21 cellular contexts compared by ENCODE assay signal in genomic region chr1:46343705-46344104, GRCh38. TPM values are rescaled to one million over a fixed set of nuclear protein-coding genes. Genes with fewer than 3 reads are reported as not detected.
DNase-seq lines count a peak whose midpoint lies in the region; ATAC-seq and TF ChIP-seq lines count a peak whose summit lies in the region.
"Had no signal": no experiment of that assay in that cellular context is flagged by ENCODE, and none has a peak within 500 bp of the region (broad histone marks: within the 10 kb centered on the region; RNA-seq: fewer than 3 reads in every experiment).

No MANE protein-coding gene starts in this region.

- no peak overlapping the region for H3K4me3 Mint-ChIP-seq in activated CD8-positive, alpha-beta T cell treated with anti-CD3 and anti-CD28 coated beads for 36 hours
- H3K4me3 Mint-ChIP-seq in activated CD8-positive, alpha-beta T cell treated with anti-CD3 and anti-CD28 coated beads, Interleukin-2, amount 10 ng/mL, durations not matched to agents 7 days and 5 days = no peak overlapping the region
- H3K4me3 Mint-ChIP-seq in CD8-positive, alpha-beta T cell = no peak overlapping the region
- H3K4me3 Mint-ChIP-seq in activated naive CD8-positive, alpha-beta T cell treated with anti-CD3 and anti-CD28 coated beads, Interleukin-2, amount 10 ng/mL, durations not matched to agents 7 days and 5 days = no peak overlapping the region
- no peak overlapping the region for H3K4me3 Mint-ChIP-seq in naive thymus-derived CD4-positive, alpha-beta T cell
- no peak overlapping the region for H3K4me3 Mint-ChIP-seq in activated T-cell treated with anti-CD3 and anti-CD28 coated beads, Interleukin-2, amount 50 U/mL, for 4 hours

- H3K9me3 ChIP-seq in CD8-positive, alpha-beta T cell (ENCODE audit: low read length) = no peaks in the 10 kb centered on the region
- no peaks in the 10 kb centered on the region for H3K9me3 ChIP-seq in naive thymus-derived CD4-positive, alpha-beta T cell (ENCODE audit: control insufficient read depth in 2 of 3, low read length in 3 of 3)
- H3K9me3 ChIP-seq: BLaER1, lower lobe of right lung, sigmoid colon, transverse colon had no signal

- peak overlapping the region; percentile 99 for H3K27ac Mint-ChIP-seq in activated CD8-positive, alpha-beta T cell treated with anti-CD3 and anti-CD28 coated beads for 36 hours
- H3K27ac Mint-ChIP-seq in activated CD8-positive, alpha-beta T cell treated with anti-CD3 and anti-CD28 coated beads, Interleukin-2, amount 10 ng/mL, durations not matched to agents 7 days and 5 days = no peak overlapping the region
- peak overlapping the region; percentile 99 for H3K27ac Mint-ChIP-seq in CD8-positive, alpha-beta T cell
- H3K27ac Mint-ChIP-seq in activated naive CD8-positive, alpha-beta T cell treated with anti-CD3 and anti-CD28 coated beads, Interleukin-2, amount 10 ng/mL, durations not matched to agents 7 days and 5 days = peak overlapping the region; percentile 62
- peak overlapping the region in 7 of 9 donors; percentile 8 to 100 (median 98) for H3K27ac Mint-ChIP-seq in naive thymus-derived CD4-positive, alpha-beta T cell

- TF ChIP-seq CTCF in activated CD8-positive, alpha-beta T cell treated with anti-CD3 and anti-CD28 coated beads for 36 hours (IDR thresholded peaks at IDR 0.05) = no peak
- TF ChIP-seq CTCF in CD8-positive, alpha-beta T cell (IDR thresholded peaks at IDR 0.05) = no peak

- H3K27me3 Mint-ChIP-seq in activated CD8-positive, alpha-beta T cell treated with anti-CD3 and anti-CD28 coated beads for 36 hours = no peaks in the 10 kb centered on the region
- no peaks in the 10 kb centered on the region for H3K27me3 Mint-ChIP-seq in activated CD8-positive, alpha-beta T cell treated with anti-CD3 and anti-CD28 coated beads, Interleukin-2, amount 10 ng/mL, durations not matched to agents 7 days and 5 days (ENCODE audit: low read depth)
- H3K27me3 Mint-ChIP-seq in CD8-positive, alpha-beta T cell (ENCODE audit: low read depth) = no peaks in the 10 kb centered on the region
- no peaks in the 10 kb centered on the region for H3K27me3 Mint-ChIP-seq in activated naive CD8-positive, alpha-beta T cell treated with anti-CD3 and anti-CD28 coated beads, Interleukin-2, amount 10 ng/mL, durations not matched to agents 7 days and 5 days
- H3K27me3 Mint-ChIP-seq in naive thymus-derived CD4-positive, alpha-beta T cell = no peaks in the 10 kb centered on the region
- no peaks in the 10 kb centered on the region for H3K27me3 Mint-ChIP-seq in activated T-cell treated with anti-CD3 and anti-CD28 coated beads, Interleukin-2, amount 50 U/mL, for 4 hours (ENCODE audit: low read depth)

- H3K36me3 ChIP-seq in CD8-positive, alpha-beta T cell (ENCODE audit: insufficient read depth, low read length) = peaks cover 5% of the 10 kb centered on the region
- peaks cover 0 to 47% (median 0%) of the 10 kb centered on the region in 3 experiments for H3K36me3 ChIP-seq in naive thymus-derived CD4-positive, alpha-beta T cell (ENCODE audit: control insufficient read depth in 2 of 3, insufficient read depth in 3 of 3, low read length in 3 of 3)

- no peak overlapping the region for H3K27ac ChIP-seq in CD8-positive, alpha-beta T cell (ENCODE audit: low read depth, low read length)
- peak overlapping the region; percentile 97 for H3K27ac ChIP-seq in naive thymus-derived CD4-positive, alpha-beta T cell (ENCODE audit: low read depth, low read length)
- H3K27ac ChIP-seq: BLaER1, hepatocyte, lower lobe of right lung, parathyroid adenoma, transverse colon, WERI-Rb-1 had no signal

- H3K4me1 ChIP-seq in CD8-positive, alpha-beta T cell (ENCODE audit: insufficient read depth, low read length) = peaks cover 14% of the 10 kb centered on the region
- peaks cover 5% of the 10 kb centered on the region in 2 donors for H3K4me1 ChIP-seq in naive thymus-derived CD4-positive, alpha-beta T cell (ENCODE audit: control insufficient read depth in 2 of 2, insufficient read depth in 2 of 2, low read length in 2 of 2)
- H3K4me1 ChIP-seq: parathyroid adenoma had no signal

- ATAC-seq in activated CD8-positive, alpha-beta T cell treated with anti-CD3 and anti-CD28 coated beads for 36 hours = no peak
- no peak for ATAC-seq in activated CD8-positive, alpha-beta T cell treated with anti-CD3 and anti-CD28 coated beads, Interleukin-2, amount 10 ng/mL, durations not matched to agents 7 days and 5 days
- no peak for ATAC-seq in CD8-positive, alpha-beta T cell
- no peak for ATAC-seq in activated naive CD8-positive, alpha-beta T cell treated with anti-CD3 and anti-CD28 coated beads, Interleukin-2, amount 10 ng/mL, durations not matched to agents 7 days and 5 days (ENCODE audit: low read depth)
- ATAC-seq in naive thymus-derived CD4-positive, alpha-beta T cell = no peak
- ATAC-seq in HG03565 (IDR thresholded peaks at IDR 0.05; ENCODE audit: unreplicated experiment) (no peak), HG02610 (IDR thresholded peaks at IDR 0.05; ENCODE audit: unreplicated experiment) (no peak)
- no peak for ATAC-seq in activated T-cell treated with anti-CD3 and anti-CD28 coated beads, Interleukin-2, amount 50 U/mL, for 4 hours
- ATAC-seq: GM12878, lower lobe of right lung had no signal

- H3K9me3 Mint-ChIP-seq in activated CD8-positive, alpha-beta T cell treated with anti-CD3 and anti-CD28 coated beads for 36 hours = no peaks in the 10 kb centered on the region
- no peaks in the 10 kb centered on the region for H3K9me3 Mint-ChIP-seq in activated CD8-positive, alpha-beta T cell treated with anti-CD3 and anti-CD28 coated beads, Interleukin-2, amount 10 ng/mL, durations not matched to agents 7 days and 5 days (ENCODE audit: insufficient read depth)
- H3K9me3 Mint-ChIP-seq in CD8-positive, alpha-beta T cell = no peaks in the 10 kb centered on the region
- no peaks in the 10 kb centered on the region for H3K9me3 Mint-ChIP-seq in activated naive CD8-positive, alpha-beta T cell treated with anti-CD3 and anti-CD28 coated beads, Interleukin-2, amount 10 ng/mL, durations not matched to agents 7 days and 5 days
- H3K9me3 Mint-ChIP-seq in naive thymus-derived CD4-positive, alpha-beta T cell = peaks cover 0 to 5% (median 0%) of the 10 kb centered on the region in 11 donors
- H3K9me3 Mint-ChIP-seq in activated T-cell treated with anti-CD3 and anti-CD28 coated beads, Interleukin-2, amount 50 U/mL, for 4 hours = no peaks in the 10 kb centered on the region

- H3K27me3 ChIP-seq in CD8-positive, alpha-beta T cell (ENCODE audit: insufficient read depth, low read length) = no peaks in the 10 kb centered on the region
- H3K27me3 ChIP-seq in naive thymus-derived CD4-positive, alpha-beta T cell (ENCODE audit: control insufficient read depth in 2 of 2, insufficient read depth in 2 of 2, low read length in 2 of 2) = no peaks in the 10 kb centered on the region
- H3K27me3 ChIP-seq: BLaER1, hepatocyte, sigmoid colon, transverse colon had no signal

- peaks cover 57% of the 10 kb centered on the region for H3K4me1 Mint-ChIP-seq in activated CD8-positive, alpha-beta T cell treated with anti-CD3 and anti-CD28 coated beads for 36 hours (ENCODE audit: low read depth)
- peaks cover 44% of the 10 kb centered on the region for H3K4me1 Mint-ChIP-seq in activated CD8-positive, alpha-beta T cell treated with anti-CD3 and anti-CD28 coated beads, Interleukin-2, amount 10 ng/mL, durations not matched to agents 7 days and 5 days (ENCODE audit: low read depth)
- H3K4me1 Mint-ChIP-seq in CD8-positive, alpha-beta T cell (ENCODE audit: low read depth) = peaks cover 58% of the 10 kb centered on the region
- peaks cover 38% of the 10 kb centered on the region for H3K4me1 Mint-ChIP-seq in activated naive CD8-positive, alpha-beta T cell treated with anti-CD3 and anti-CD28 coated beads, Interleukin-2, amount 10 ng/mL, durations not matched to agents 7 days and 5 days
- H3K4me1 Mint-ChIP-seq in naive thymus-derived CD4-positive, alpha-beta T cell = peaks cover 35 to 58% (median 48%) of the 10 kb centered on the region in 7 donors
- peaks cover 43% of the 10 kb centered on the region for H3K4me1 Mint-ChIP-seq in activated T-cell treated with anti-CD3 and anti-CD28 coated beads, Interleukin-2, amount 50 U/mL, for 4 hours (ENCODE audit: low read depth)

- no peak for DNase-seq in activated CD8-positive, alpha-beta T cell treated with anti-CD3 and anti-CD28 coated beads for 36 hours
- DNase-seq in activated CD8-positive, alpha-beta T cell treated with anti-CD3 and anti-CD28 coated beads, Interleukin-2, amount 10 ng/mL, durations not matched to agents 7 days and 5 days = no peak
- no peak for DNase-seq in CD8-positive, alpha-beta T cell
- DNase-seq in activated naive CD8-positive, alpha-beta T cell treated with anti-CD3 and anti-CD28 coated beads, Interleukin-2, amount 10 ng/mL, durations not matched to agents 7 days and 5 days = no peak
- no peak for DNase-seq in naive thymus-derived CD4-positive, alpha-beta T cell
- DNase-seq in activated T-cell treated with anti-CD3 and anti-CD28 coated beads, Interleukin-2, amount 50 U/mL, for 4 hours = no peak
- DNase-seq: activated effector memory CD4-positive, alpha-beta T cell treated with anti-CD3 and anti-CD28 coated beads, Interleukin-2, amount 50 U/mL, for 16 hours; lower lobe of right lung; NCI-H1417 treated with DMSO at 0.1 percent for 48 hours; SIG-M5; stimulated activated naive CD4-positive, alpha-beta T cell; transverse colon; WERI-Rb-1 had no signal

- H3K36me3 Mint-ChIP-seq in activated CD8-positive, alpha-beta T cell treated with anti-CD3 and anti-CD28 coated beads for 36 hours (ENCODE audit: low read depth) = peaks cover 60% of the 10 kb centered on the region
- peaks cover 30% of the 10 kb centered on the region for H3K36me3 Mint-ChIP-seq in activated CD8-positive, alpha-beta T cell treated with anti-CD3 and anti-CD28 coated beads, Interleukin-2, amount 10 ng/mL, durations not matched to agents 7 days and 5 days (ENCODE audit: low read depth)
- H3K36me3 Mint-ChIP-seq in CD8-positive, alpha-beta T cell = peaks cover 60% of the 10 kb centered on the region
- peaks cover 22% of the 10 kb centered on the region for H3K36me3 Mint-ChIP-seq in activated naive CD8-positive, alpha-beta T cell treated with anti-CD3 and anti-CD28 coated beads, Interleukin-2, amount 10 ng/mL, durations not matched to agents 7 days and 5 days
- H3K36me3 Mint-ChIP-seq in naive thymus-derived CD4-positive, alpha-beta T cell = peaks cover 4 to 40% (median 9%) of the 10 kb centered on the region in 5 donors
- H3K36me3 Mint-ChIP-seq in activated T-cell treated with anti-CD3 and anti-CD28 coated beads, Interleukin-2, amount 50 U/mL, for 4 hours (ENCODE audit: insufficient read depth) = peaks cover 29% of the 10 kb centered on the region

- intact Hi-C loops in activated CD8-positive, alpha-beta T cell treated with anti-CD3 and anti-CD28 coated beads for 36 hours (cut with micrococcal nuclease) = loop anchor here (5.0 kb wide), 1 partner anchor 41 kb away; the partner anchor contains the start of genes LRRC41 and UQCRH
- intact Hi-C loops in CD8-positive, alpha-beta T cell (cut with DNase I, micrococcal nuclease) = loop anchor here in 1 of 2 experiments (5.0 kb wide), 1 partner anchor 146 kb away; the partner anchor contains the start of gene POMGNT1
- intact Hi-C loops in naive thymus-derived CD4-positive, alpha-beta T cell (cut with micrococcal nuclease) = loop anchor here in 1 of 2 donors (10.0 kb wide), 1 partner anchor 59 kb away; no protein-coding TSS in a partner anchor

- CTCF ChIA-PET in activated CD8-positive, alpha-beta T cell treated with anti-CD3 and anti-CD28 coated beads for 36 hours (lab: Charles Lee) = interaction anchor here (0.7 kb wide), 1 partner anchor 41 kb away, joined by 4 read pairs; the partner anchor contains the start of genes LRRC41 and UQCRH
- CTCF ChIA-PET in activated CD8-positive, alpha-beta T cell treated with anti-CD3 and anti-CD28 coated beads, Interleukin-2, amount 10 ng/mL, durations not matched to agents 7 days and 5 days (lab: Charles Lee) = interaction anchor here (1.3 to 4.6 kb wide), 3 partner anchors 10 to 99 kb away, joined by 3 to 19 read pairs (median 4); partner anchors contain the start of genes LRRC41 and UQCRH
- CTCF ChIA-PET in CD8-positive, alpha-beta T cell (lab: Charles Lee) = interaction anchor here (0.8 to 1.5 kb wide), 2 partner anchors 11 to 120 kb away, joined by 4 read pairs; no protein-coding TSS in a partner anchor
- CTCF ChIA-PET in naive thymus-derived CD4-positive, alpha-beta T cell (lab: Charles Lee) = no interaction called here

- H3K4me3 ChIP-seq in CD8-positive, alpha-beta T cell (ENCODE audit: low read depth, low read length) = no peak overlapping the region
- H3K4me3 ChIP-seq in naive thymus-derived CD4-positive, alpha-beta T cell (ENCODE audit: low read length) = no peak overlapping the region
- H3K4me3 ChIP-seq: BLaER1, GM12878, hepatocyte, lower lobe of right lung, sigmoid colon, transverse colon had no signal

- POLR2A ChIA-PET in activated CD8-positive, alpha-beta T cell treated with anti-CD3 and anti-CD28 coated beads for 36 hours (lab: Charles Lee) = interaction anchor here (1.1 kb wide), 1 partner anchor 36 kb away, joined by 4 read pairs; no protein-coding TSS in a partner anchor
- POLR2A ChIA-PET in activated CD8-positive, alpha-beta T cell treated with anti-CD3 and anti-CD28 coated beads, Interleukin-2, amount 10 ng/mL, durations not matched to agents 7 days and 5 days (lab: Charles Lee) = no interaction called here
- POLR2A ChIA-PET in CD8-positive, alpha-beta T cell (lab: Charles Lee) = no interaction called here
- POLR2A ChIA-PET in activated naive CD8-positive, alpha-beta T cell treated with anti-CD3 and anti-CD28 coated beads, Interleukin-2, amount 10 ng/mL, durations not matched to agents 7 days and 5 days (lab: Charles Lee) = no interaction called here
- POLR2A ChIA-PET in naive thymus-derived CD4-positive, alpha-beta T cell (lab: Charles Lee) = interaction anchor here (1.1 kb wide), 1 partner anchor 97 kb away, joined by 3 read pairs; no protein-coding TSS in a partner anchor

RNA-seq across cellular contexts. Expression of gene NSUN4, which starts 3.1 kb away (rescaled TPM):
- total RNA-seq in activated CD8-positive, alpha-beta T cell treated with anti-CD3 and anti-CD28 coated beads for 36 hours = 10 to 100 TPM; 28.5 to 29.3 TPM
- total RNA-seq in activated CD8-positive, alpha-beta T cell treated with anti-CD3 and anti-CD28 coated beads, Interleukin-2, amount 10 ng/mL, durations not matched to agents 7 days and 5 days = 10 to 100 TPM; 22.3 to 22.5 TPM
- 10 to 100 TPM; 31.0 to 35.0 TPM for total RNA-seq in CD8-positive, alpha-beta T cell
- total RNA-seq in activated naive CD8-positive, alpha-beta T cell treated with anti-CD3 and anti-CD28 coated beads, Interleukin-2, amount 10 ng/mL, durations not matched to agents 7 days and 5 days = 10 to 100 TPM; 23.2 to 24.9 TPM
- total RNA-seq in naive thymus-derived CD4-positive, alpha-beta T cell = 10 to 100 TPM; 27.1 to 30.7 (median 29.0) TPM
- 10 to 100 TPM; 10.2 to 17.3 TPM for polyA plus RNA-seq in naive thymus-derived CD4-positive, alpha-beta T cell
- 10 to 100 TPM; 42.2 to 44.1 (median 44.0) TPM for total RNA-seq in activated T-cell treated with anti-CD3 and anti-CD28 coated beads, Interleukin-2, amount 50 U/mL, for 4 hours

RNA-seq across cellular contexts. Expression of gene UQCRH, which starts 40.2 kb away (rescaled TPM):
- total RNA-seq in activated CD8-positive, alpha-beta T cell treated with anti-CD3 and anti-CD28 coated beads for 36 hours = 100 to 1,000 TPM; 391 to 396 TPM
- total RNA-seq in activated CD8-positive, alpha-beta T cell treated with anti-CD3 and anti-CD28 coated beads, Interleukin-2, amount 10 ng/mL, durations not matched to agents 7 days and 5 days = 100 to 1,000 TPM; 333 to 343 TPM
- total RNA-seq in CD8-positive, alpha-beta T cell = 100 to 1,000 TPM; 100 to 118 TPM
- total RNA-seq in activated naive CD8-positive, alpha-beta T cell treated with anti-CD3 and anti-CD28 coated beads, Interleukin-2, amount 10 ng/mL, durations not matched to agents 7 days and 5 days = 100 to 1,000 TPM; 250 to 260 TPM
- 100 to 1,000 TPM; 107 to 260 (median 127) TPM for total RNA-seq in naive thymus-derived CD4-positive, alpha-beta T cell
- polyA plus RNA-seq in naive thymus-derived CD4-positive, alpha-beta T cell = 100 to 1,000 TPM; 303 to 332 TPM
- 100 to 1,000 TPM; 283 to 366 (median 338) TPM for total RNA-seq in activated T-cell treated with anti-CD3 and anti-CD28 coated beads, Interleukin-2, amount 50 U/mL, for 4 hours

RNA-seq across cellular contexts. Expression of gene LRRC41, which starts 40.3 kb away (rescaled TPM):
- 10 to 100 TPM; 32.1 to 32.2 TPM for total RNA-seq in activated CD8-positive, alpha-beta T cell treated with anti-CD3 and anti-CD28 coated beads for 36 hours
- total RNA-seq in activated CD8-positive, alpha-beta T cell treated with anti-CD3 and anti-CD28 coated beads, Interleukin-2, amount 10 ng/mL, durations not matched to agents 7 days and 5 days = 10 to 100 TPM; 32.6 to 33.9 TPM
- 10 to 100 TPM; 25.5 to 27.1 TPM for total RNA-seq in CD8-positive, alpha-beta T cell
- total RNA-seq in activated naive CD8-positive, alpha-beta T cell treated with anti-CD3 and anti-CD28 coated beads, Interleukin-2, amount 10 ng/mL, durations not matched to agents 7 days and 5 days = 10 to 100 TPM; 36.8 to 38.8 TPM
- 10 to 100 TPM; 34.4 to 50.5 (median 37.2) TPM for total RNA-seq in naive thymus-derived CD4-positive, alpha-beta T cell
- 10 to 100 TPM; 52.0 to 63.4 TPM for polyA plus RNA-seq in naive thymus-derived CD4-positive, alpha-beta T cell
- 10 to 100 TPM; 43.0 to 47.7 (median 45.8) TPM for total RNA-seq in activated T-cell treated with anti-CD3 and anti-CD28 coated beads, Interleukin-2, amount 50 U/mL, for 4 hours

RNA-seq across cellular contexts. Expression of gene FAAH, which starts 50.4 kb away (rescaled TPM):
- total RNA-seq in activated CD8-positive, alpha-beta T cell treated with anti-CD3 and anti-CD28 coated beads for 36 hours = 1 to 10 TPM; 3.0 to 4.7 TPM
- 1 to 10 TPM; 3.6 to 3.9 TPM for total RNA-seq in activated CD8-positive, alpha-beta T cell treated with anti-CD3 and anti-CD28 coated beads, Interleukin-2, amount 10 ng/mL, durations not matched to agents 7 days and 5 days
- total RNA-seq in CD8-positive, alpha-beta T cell = 1 to 10 TPM; 6.1 to 6.5 TPM
- 1 to 10 TPM; 5.3 to 6.9 TPM for total RNA-seq in activated naive CD8-positive, alpha-beta T cell treated with anti-CD3 and anti-CD28 coated beads, Interleukin-2, amount 10 ng/mL, durations not matched to agents 7 days and 5 days
- total RNA-seq in naive thymus-derived CD4-positive, alpha-beta T cell = 10 to 100 TPM in 2 of 5 experiments, 1 to 10 TPM in 3; 3.8 to 17.1 (median 8.5) TPM
- polyA plus RNA-seq in naive thymus-derived CD4-positive, alpha-beta T cell = 1 to 10 TPM; 1.6 to 4.3 TPM
- 10 to 100 TPM in 1 of 3 donors, 1 to 10 TPM in 2; 7.5 to 10.4 (median 8.4) TPM for total RNA-seq in activated T-cell treated with anti-CD3 and anti-CD28 coated beads, Interleukin-2, amount 50 U/mL, for 4 hours
- total RNA-seq: myocyte had no signal

Comparison
In these comparisons a context has a peak if more than half of its experiments do, and no peak if none do; other contexts are left out.
1. POLR2A ChIA-PET loops: an anchor here in activated CD8-positive, alpha-beta T cell treated with anti-CD3 and anti-CD28 coated beads for 36 hours (1.1 kb wide) and naive thymus-derived CD4-positive, alpha-beta T cell (1.1 kb wide); none called in activated CD8-positive, alpha-beta T cell treated with anti-CD3 and anti-CD28 coated beads, Interleukin-2, amount 10 ng/mL, durations not matched to agents 7 days and 5 days, CD8-positive, alpha-beta T cell and activated naive CD8-positive, alpha-beta T cell treated with anti-CD3 and anti-CD28 coated beads, Interleukin-2, amount 10 ng/mL, durations not matched to agents 7 days and 5 days.